17 cellular contexts compared by ENCODE assay signal in the genomic region with DNA sequence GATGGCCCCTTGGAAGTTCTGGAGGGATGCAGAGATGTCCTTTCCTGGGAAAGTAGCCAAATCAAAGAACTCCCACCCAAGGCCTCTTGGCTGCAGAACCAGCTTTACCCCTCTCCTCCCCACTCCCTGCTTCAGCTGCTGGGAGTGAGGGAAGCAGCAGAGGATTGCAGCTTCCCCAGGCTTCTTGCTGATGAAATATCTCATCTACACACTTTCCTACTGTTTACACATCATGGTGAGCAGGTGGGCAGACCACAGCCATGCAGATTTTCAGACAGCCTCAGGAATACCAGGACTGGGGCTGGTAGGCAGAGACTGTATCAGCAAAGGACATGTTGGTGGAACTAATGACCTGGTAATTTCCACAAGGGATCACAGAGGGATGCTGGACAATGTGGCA. TPM values are rescaled to one million over a fixed set of nuclear protein-coding genes. Genes with fewer than 3 reads are reported as not detected.
DNase-seq lines count a peak whose midpoint lies in the region; ATAC-seq and TF ChIP-seq lines count a peak whose summit lies in the region.
"Had no signal": no experiment of that assay in that cellular context is flagged by ENCODE, and none has a peak within 500 bp of the region (broad histone marks: within the 10 kb centered on the region; RNA-seq: fewer than 3 reads in every experiment).

No MANE protein-coding gene starts in this region.

- H3K27ac Mint-ChIP-seq in WTC11 = peak overlapping the region; percentile 21; the same call in 1 of the 2 replicates
- H3K27ac Mint-ChIP-seq in immature natural killer cell = peak overlapping the region; percentile 25 to 67 (median 53)
- H3K27ac Mint-ChIP-seq in progenitor cell of endocrine pancreas = no peak overlapping the region
- H3K27ac Mint-ChIP-seq in activated CD4-positive, alpha-beta T cell treated with anti-CD3 and anti-CD28 coated beads, Interleukin-2, amount 10 ng/mL, durations not matched to agents 24 days and 14 days = no peak overlapping the region
- H3K27ac Mint-ChIP-seq: CD8-positive, alpha-beta T cell had no signal

- no peaks in the 10 kb centered on the region for H3K27me3 ChIP-seq in sigmoid colon
- H3K27me3 ChIP-seq: Peyer's patch had no signal

- H3K4me3 Mint-ChIP-seq in WTC11 (no peak overlapping the region), immature natural killer cell (peak overlapping the region in 1 of 5 donors; percentile 61), progenitor cell of endocrine pancreas (ENCODE audit: low read depth) (no peak overlapping the region)
- no peak overlapping the region for H3K4me3 Mint-ChIP-seq in activated CD4-positive, alpha-beta T cell treated with anti-CD3 and anti-CD28 coated beads, Interleukin-2, amount 10 ng/mL, durations not matched to agents 24 days and 14 days
- H3K4me3 Mint-ChIP-seq: CD8-positive, alpha-beta T cell had no signal

- H3K36me3 Mint-ChIP-seq in WTC11 = no peaks in the 10 kb centered on the region
- H3K36me3 Mint-ChIP-seq in immature natural killer cell = no peaks in the 10 kb centered on the region
- no peaks in the 10 kb centered on the region for H3K36me3 Mint-ChIP-seq in progenitor cell of endocrine pancreas (ENCODE audit: insufficient read depth)
- H3K36me3 Mint-ChIP-seq in activated CD4-positive, alpha-beta T cell treated with anti-CD3 and anti-CD28 coated beads, Interleukin-2, amount 10 ng/mL, durations not matched to agents 24 days and 14 days (ENCODE audit: low read depth) = no peaks in the 10 kb centered on the region
- H3K36me3 Mint-ChIP-seq: CD8-positive, alpha-beta T cell had no signal

- DNase-seq in NCI-H748 (lab: John Stamatoyannopoulos, UW; ENCODE audit: unreplicated experiment) (peak; percentile 2), NCI-H748 treated with DMSO at 0.1 percent for 48 hours (lab: John Stamatoyannopoulos, UW) (no peak), WTC11 (ENCODE audit: low spot score) (no peak), immature natural killer cell (no peak), sigmoid colon (no peak), progenitor cell of endocrine pancreas (ENCODE audit: low spot score, unreplicated experiment) (no peak)
- DNase-seq in activated CD4-positive, alpha-beta T cell treated with anti-CD3 and anti-CD28 coated beads, Interleukin-2, amount 10 ng/mL, durations not matched to agents 24 days and 14 days = no peak
- DNase-seq: CD8-positive, alpha-beta T cell; DND-41; NCI-H1417; NCI-H187 treated with DMSO at 0.1 percent for 48 hours; NCI-H446; NCI-H82; Peyer's patch; Right ventricle myocardium superior; SK-N-SH had no signal

- H3K4me3 ChIP-seq in sigmoid colon = no peak overlapping the region
- H3K4me3 ChIP-seq: Peyer's patch had no signal

- POLR2A ChIA-PET in WTC11 (lab: Charles Lee) = no interaction called here

- H3K27me3 Mint-ChIP-seq in WTC11 (ENCODE audit: low read depth) = no peaks in the 10 kb centered on the region
- peaks cover 0 to 4% (median 2%) of the 10 kb centered on the region in 3 donors for H3K27me3 Mint-ChIP-seq in immature natural killer cell (ENCODE audit: low read depth in 3 of 3)
- peaks cover 7% of the 10 kb centered on the region for H3K27me3 Mint-ChIP-seq in progenitor cell of endocrine pancreas
- H3K27me3 Mint-ChIP-seq in activated CD4-positive, alpha-beta T cell treated with anti-CD3 and anti-CD28 coated beads, Interleukin-2, amount 10 ng/mL, durations not matched to agents 24 days and 14 days = peaks cover 17% of the 10 kb centered on the region

- CTCF ChIA-PET in WTC11 (lab: Charles Lee) = interaction anchor here (5.9 kb wide), 1 partner anchor 16 kb away, joined by 25 read pairs; no protein-coding TSS in a partner anchor

- no peak for TF ChIP-seq POLR2A in sigmoid colon (IDR thresholded peaks at IDR 0.05)

- peak overlapping the region in 3 of 4 donors; percentile 75 to 83 (median 81) for H3K27ac ChIP-seq in sigmoid colon
- H3K27ac ChIP-seq: Peyer's patch had no signal

- no peaks in the 10 kb centered on the region for H3K36me3 ChIP-seq in sigmoid colon
- H3K36me3 ChIP-seq: Peyer's patch had no signal

- intact Hi-C loops in sigmoid colon (cut with DNase I) = loop anchor here (5.0 to 10.0 kb wide), 2 partner anchors 34 to 191 kb away; a partner anchor contains a TSS
- intact Hi-C loops in activated CD4-positive, alpha-beta T cell treated with anti-CD3 and anti-CD28 coated beads, Interleukin-2, amount 10 ng/mL, durations not matched to agents 24 days and 14 days (cut with micrococcal nuclease) = no loop called here

- H3K9me3 Mint-ChIP-seq in WTC11 = no peaks in the 10 kb centered on the region
- no peaks in the 10 kb centered on the region for H3K9me3 Mint-ChIP-seq in immature natural killer cell
- H3K9me3 Mint-ChIP-seq in progenitor cell of endocrine pancreas (ENCODE audit: low read depth) = no peaks in the 10 kb centered on the region
- H3K9me3 Mint-ChIP-seq in activated CD4-positive, alpha-beta T cell treated with anti-CD3 and anti-CD28 coated beads, Interleukin-2, amount 10 ng/mL, durations not matched to agents 24 days and 14 days = no peaks in the 10 kb centered on the region
- H3K9me3 Mint-ChIP-seq: CD8-positive, alpha-beta T cell had no signal

- H3K4me1 ChIP-seq in sigmoid colon = peaks cover 0 to 76% (median 50%) of the 10 kb centered on the region in 4 donors

- no peak for ATAC-seq in WTC11
- ATAC-seq in HG03045 (IDR thresholded peaks at IDR 0.05; ENCODE audit: unreplicated experiment) = no peak
- ATAC-seq: CD8-positive, alpha-beta T cell had no signal

- H3K4me1 Mint-ChIP-seq in WTC11 (peaks cover 36% of the 10 kb centered on the region), immature natural killer cell (peaks cover 32 to 36% of the 10 kb centered on the region in 2 donors), progenitor cell of endocrine pancreas (ENCODE audit: low read depth) (peaks cover 12% of the 10 kb centered on the region)
- peaks cover 3% of the 10 kb centered on the region for H3K4me1 Mint-ChIP-seq in activated CD4-positive, alpha-beta T cell treated with anti-CD3 and anti-CD28 coated beads, Interleukin-2, amount 10 ng/mL, durations not matched to agents 24 days and 14 days

- no peaks in the 10 kb centered on the region for H3K9me3 ChIP-seq in sigmoid colon
- H3K9me3 ChIP-seq: Peyer's patch, SK-N-SH had no signal

- TF ChIP-seq EP300 in sigmoid colon (IDR thresholded peaks at IDR 0.05) = no peak

- TF ChIP-seq CTCF in WTC11 (IDR thresholded peaks at IDR 0.05) = no peak
- no peak for TF ChIP-seq CTCF in sigmoid colon (IDR thresholded peaks at IDR 0.05)
- no peak for TF ChIP-seq CTCF in progenitor cell of endocrine pancreas (IDR thresholded peaks at IDR 0.05; ENCODE audit: unreplicated experiment)

TF ChIP-seq in WTC11, 78 proteins besides CTCF, POLR2A, EP300 and RAD21:
- TF ChIP-seq SOX15 (CRISPR knock-in tag; IDR thresholded peaks at IDR 0.05) = no peak
- peak; percentile 64 for TF ChIP-seq GABPB1 (CRISPR knock-in tag; IDR thresholded peaks at IDR 0.05)

RNA-seq across cellular contexts. Expression of a gene that starts 32.6 kb away (rescaled TPM):
- total RNA-seq in WTC11 (2021) (0.66 to 1.2 TPM (median 1.1 TPM) in 3 replicates), sigmoid colon (1 to 10 TPM; 1.5 to 3.4 (median 2.1) TPM), progenitor cell of endocrine pancreas (4.8 and 5.9 TPM in 2 replicates)
- polyA plus RNA-seq in immature natural killer cell (1 to 10 TPM in 1 of 3 donors, under 1 TPM in 2; 0.11 to 2.2 (median 0.59) TPM), sigmoid colon (under 1 TPM in 1 of 3 donors, not detected in 2; 0.73 TPM)
- total RNA-seq in activated CD4-positive, alpha-beta T cell treated with anti-CD3 and anti-CD28 coated beads, Interleukin-2, amount 10 ng/mL, durations not matched to agents 24 days and 14 days = 0.14 and 0.19 TPM in 2 replicates
- total RNA-seq: CD8-positive, alpha-beta T cell had no signal

Comparison
In these comparisons a context has a peak if more than half of its experiments do, and no peak if none do; other contexts are left out.
1. H3K27ac Mint-ChIP-seq: peak in WTC11 (single experiment) and immature natural killer cell (6 of 6); none in progenitor cell of endocrine pancreas (single experiment) and activated CD4-positive, alpha-beta T cell treated with anti-CD3 and anti-CD28 coated beads, Interleukin-2, amount 10 ng/mL, durations not matched to agents 24 days and 14 days (single experiment).